ENCODE assay signal across 1 cellular context in genomic region chr16:89184685-89185061, GRCh38.
TF ChIP-seq lines count a peak whose summit lies in the region.

No MANE protein-coding gene starts in this region.

TF ChIP-seq in SK-N-SH, 30 proteins besides CTCF, POLR2A, EP300 and RAD21:
- no peak for TF ChIP-seq GATA2 (CRISPR knock-in tag; IDR thresholded peaks at IDR 0.05)
- no peak for TF ChIP-seq MXI1 (IDR thresholded peaks at IDR 0.05; ENCODE audit: low read depth, low read length)
- TF ChIP-seq ZBTB33 (IDR thresholded peaks at IDR 0.05; ENCODE audit: borderline replicate concordance, low read depth) = no peak
- no peak for TF ChIP-seq IRF3 (IDR thresholded peaks at IDR 0.05; ENCODE audit: low read depth, low read length)
- TF ChIP-seq TEAD4 (IDR thresholded peaks at IDR 0.05; ENCODE audit: borderline replicate concordance, insufficient read depth) = no peak
- TF ChIP-seq RXRA (IDR thresholded peaks at IDR 0.05; ENCODE audit: borderline replicate concordance, low read depth) = no peak
- no peak for TF ChIP-seq YY1 (IDR thresholded peaks at IDR 0.05; ENCODE audit: low read depth)
- TF ChIP-seq FOXM1 (IDR thresholded peaks at IDR 0.05; ENCODE audit: low read depth) = no peak
- TF ChIP-seq PBX3 (IDR thresholded peaks at IDR 0.05) = no peak
- TF ChIP-seq NRF1 (IDR thresholded peaks at IDR 0.05; ENCODE audit: low read depth, low read length) = no peak
- no peak for TF ChIP-seq RFX5 (IDR thresholded peaks at IDR 0.05; ENCODE audit: low read length)
- TF ChIP-seq GABPA (IDR thresholded peaks at IDR 0.05; ENCODE audit: low read depth) = no peak
